In the genomic region with DNA sequence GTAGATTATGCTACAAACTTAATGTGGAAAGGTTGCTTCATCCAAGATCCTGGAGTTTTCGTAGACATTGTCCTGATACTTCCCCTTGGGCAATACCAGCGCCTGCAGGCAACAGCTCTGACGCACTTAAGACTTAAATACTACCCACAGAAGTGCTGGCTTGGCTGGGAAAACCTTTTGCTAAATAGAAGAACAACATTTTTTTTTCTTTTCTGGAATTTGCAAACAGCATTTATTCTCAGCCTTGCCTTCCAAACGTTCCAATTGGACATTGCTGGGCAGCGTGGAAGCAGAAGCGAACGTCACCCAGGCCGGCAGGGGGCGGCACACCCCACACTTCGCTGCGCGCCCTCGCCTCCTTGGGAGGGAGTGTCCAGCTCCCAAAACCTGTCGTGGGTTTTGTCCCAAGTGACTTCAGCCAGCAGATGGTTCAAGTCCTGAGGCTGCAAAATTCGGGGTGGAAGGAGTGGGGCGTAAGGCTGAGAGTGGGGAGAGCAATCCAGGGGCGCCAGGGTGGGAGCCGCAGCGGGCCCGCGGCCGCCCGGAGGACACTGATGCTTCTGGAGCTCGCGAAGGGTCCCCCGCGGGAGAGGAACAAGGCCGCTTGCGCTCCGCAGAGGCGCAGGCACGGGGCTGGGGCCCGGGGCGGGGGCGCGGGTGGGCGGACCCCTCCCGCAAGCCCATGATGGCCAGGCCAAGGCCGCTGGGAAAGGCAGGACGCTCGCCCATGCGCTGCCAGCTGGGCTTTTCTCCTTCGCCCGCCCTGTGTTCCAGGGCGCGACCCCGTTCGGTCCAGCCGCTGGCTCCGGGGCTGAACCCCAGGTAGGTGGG, we compare ENCODE assay signal across 8 cellular contexts.
DNase-seq lines count a peak whose midpoint lies in the region; ATAC-seq and TF ChIP-seq lines count a peak whose summit lies in the region.

No MANE protein-coding gene starts in this region.

- H3K9me3 Mint-ChIP-seq in activated T-helper 2 cell treated with anti-CD3 and anti-CD28 coated beads, Interferon-gamma antibody, Interleukin-2, Interleukin-4, amounts not matched to agents 10 μg/mL and 5 μg/mL and 100 μg/mL, durations not matched to agents 14 hours and 24 hours and 36 hours, result no peaks in the 10 kb centered on the region
- no peaks in the 10 kb centered on the region for H3K9me3 Mint-ChIP-seq in natural killer cell treated with Interleukin-12 subunit alpha and Interleukin-12 subunit beta and Interleukin-15 and Interleukin-18, amount 100 ng/mL, for 72 hours

- ATAC-seq in GM19043 (IDR thresholded peaks at IDR 0.05; ENCODE audit: low read depth, unreplicated experiment) (peak; percentile 84), HG03432 (IDR thresholded peaks at IDR 0.05; ENCODE audit: unreplicated experiment) (peak; percentile 89)
- ATAC-seq in natural killer cell treated with Interleukin-12 subunit alpha and Interleukin-12 subunit beta and Interleukin-15 and Interleukin-18, amount 100 ng/mL, for 72 hours, result peak; percentile 68 to 81

- peak; percentile 84 for TF ChIP-seq CTCF in fibroblast of pulmonary artery (IDR thresholded peaks at IDR 0.05; ENCODE audit: low read length, missing control alignments)

- peak; percentile 89 for DNase-seq in Ammon's horn (ENCODE audit: low spot score)
- peak; percentile 74 for DNase-seq in OCI-M1 (lab: John Stamatoyannopoulos, UW)
- DNase-seq in activated T-helper 2 cell treated with anti-CD3 and anti-CD28 coated beads, Interferon-gamma antibody, Interleukin-2, Interleukin-4, amounts not matched to agents 10 μg/mL and 5 μg/mL and 100 μg/mL, durations not matched to agents 14 hours and 24 hours and 36 hours (ENCODE audit: low spot score), result peak; percentile 32
- peak; percentile 81 for DNase-seq in fibroblast of pulmonary artery (ENCODE audit: low read depth)
- no peak for DNase-seq in natural killer cell treated with Interleukin-12 subunit alpha and Interleukin-12 subunit beta and Interleukin-15 and Interleukin-18, amount 100 ng/mL, for 72 hours (ENCODE audit: low spot score)
- DNase-seq in stimulated activated naive CD4-positive, alpha-beta T cell (lab: John Stamatoyannopoulos, UW), result peak in 5 of 6 experiments; percentile 16 to 44 (median 30)

- H3K4me3 ChIP-seq in fibroblast of pulmonary artery (replicated peaks; ENCODE audit: low read depth, low read length), result peak overlapping the region; percentile 53

- H3K36me3 Mint-ChIP-seq in activated T-helper 2 cell treated with anti-CD3 and anti-CD28 coated beads, Interferon-gamma antibody, Interleukin-2, Interleukin-4, amounts not matched to agents 10 μg/mL and 5 μg/mL and 100 μg/mL, durations not matched to agents 14 hours and 24 hours and 36 hours (ENCODE audit: low read depth), result no peaks in the 10 kb centered on the region
- no peaks in the 10 kb centered on the region for H3K36me3 Mint-ChIP-seq in natural killer cell treated with Interleukin-12 subunit alpha and Interleukin-12 subunit beta and Interleukin-15 and Interleukin-18, amount 100 ng/mL, for 72 hours

- H3K27me3 Mint-ChIP-seq in activated T-helper 2 cell treated with anti-CD3 and anti-CD28 coated beads, Interferon-gamma antibody, Interleukin-2, Interleukin-4, amounts not matched to agents 10 μg/mL and 5 μg/mL and 100 μg/mL, durations not matched to agents 14 hours and 24 hours and 36 hours (ENCODE audit: low read depth), result peaks cover 25% of the 10 kb centered on the region
- peaks cover 31 to 39% of the 10 kb centered on the region in 2 donors for H3K27me3 Mint-ChIP-seq in natural killer cell treated with Interleukin-12 subunit alpha and Interleukin-12 subunit beta and Interleukin-15 and Interleukin-18, amount 100 ng/mL, for 72 hours

- intact Hi-C loops in activated T-helper 2 cell treated with anti-CD3 and anti-CD28 coated beads, Interferon-gamma antibody, Interleukin-2, Interleukin-4, amounts not matched to agents 10 μg/mL and 5 μg/mL and 100 μg/mL, durations not matched to agents 14 hours and 24 hours and 36 hours (cut with micrococcal nuclease), result loop anchor here (1.0 to 10.0 kb wide), 3 partner anchors 62 to 444 kb away; no protein-coding TSS in a partner anchor

- no peak overlapping the region for H3K27ac Mint-ChIP-seq in activated T-helper 2 cell treated with anti-CD3 and anti-CD28 coated beads, Interferon-gamma antibody, Interleukin-2, Interleukin-4, amounts not matched to agents 10 μg/mL and 5 μg/mL and 100 μg/mL, durations not matched to agents 14 hours and 24 hours and 36 hours
- H3K27ac Mint-ChIP-seq in natural killer cell treated with Interleukin-12 subunit alpha and Interleukin-12 subunit beta and Interleukin-15 and Interleukin-18, amount 100 ng/mL, for 72 hours, result no peak overlapping the region

- peak overlapping the region; percentile 18 for H3K4me3 Mint-ChIP-seq in activated T-helper 2 cell treated with anti-CD3 and anti-CD28 coated beads, Interferon-gamma antibody, Interleukin-2, Interleukin-4, amounts not matched to agents 10 μg/mL and 5 μg/mL and 100 μg/mL, durations not matched to agents 14 hours and 24 hours and 36 hours (ENCODE audit: low read depth)
- no peak overlapping the region for H3K4me3 Mint-ChIP-seq in natural killer cell treated with Interleukin-12 subunit alpha and Interleukin-12 subunit beta and Interleukin-15 and Interleukin-18, amount 100 ng/mL, for 72 hours

- H3K4me1 Mint-ChIP-seq in activated T-helper 2 cell treated with anti-CD3 and anti-CD28 coated beads, Interferon-gamma antibody, Interleukin-2, Interleukin-4, amounts not matched to agents 10 μg/mL and 5 μg/mL and 100 μg/mL, durations not matched to agents 14 hours and 24 hours and 36 hours (ENCODE audit: low read depth), result no peaks in the 10 kb centered on the region
- no peaks in the 10 kb centered on the region for H3K4me1 Mint-ChIP-seq in natural killer cell treated with Interleukin-12 subunit alpha and Interleukin-12 subunit beta and Interleukin-15 and Interleukin-18, amount 100 ng/mL, for 72 hours (ENCODE audit: low read depth in 2 of 2)
